ENCODE assay signal across 1 cellular context in genomic region chr14:51018521-51018920, GRCh38.
TF ChIP-seq lines count a peak whose summit lies in the region.

No MANE protein-coding gene starts in this region.

TF ChIP-seq in IMR-90, 13 proteins besides CTCF, POLR2A, EP300 and RAD21:
- TF ChIP-seq RCOR1 (IDR thresholded peaks at IDR 0.05; ENCODE audit: insufficient replicate concordance, low read length) (no peak), ELK1 (IDR thresholded peaks at IDR 0.05; ENCODE audit: borderline replicate concordance, low read depth, low read length) (no peak), RFX5 (IDR thresholded peaks at IDR 0.05; ENCODE audit: low read depth, low read length) (no peak), MAFK (IDR thresholded peaks at IDR 0.05; ENCODE audit: low read depth, low read length) (no peak), CHD1 (IDR thresholded peaks at IDR 0.05; ENCODE audit: low read depth, low read length) (no peak), MXI1 (IDR thresholded peaks at IDR 0.05; ENCODE audit: borderline replicate concordance, low read depth, low read length) (no peak), BHLHE40 (IDR thresholded peaks at IDR 0.05; ENCODE audit: low read depth, low read length) (no peak), NFE2L2 (IDR thresholded peaks at IDR 0.05; ENCODE audit: low read depth, low read length) (no peak), MAZ (IDR thresholded peaks at IDR 0.05; ENCODE audit: borderline replicate concordance, low read depth, low read length) (no peak)
- TF ChIP-seq, protein P1, sequence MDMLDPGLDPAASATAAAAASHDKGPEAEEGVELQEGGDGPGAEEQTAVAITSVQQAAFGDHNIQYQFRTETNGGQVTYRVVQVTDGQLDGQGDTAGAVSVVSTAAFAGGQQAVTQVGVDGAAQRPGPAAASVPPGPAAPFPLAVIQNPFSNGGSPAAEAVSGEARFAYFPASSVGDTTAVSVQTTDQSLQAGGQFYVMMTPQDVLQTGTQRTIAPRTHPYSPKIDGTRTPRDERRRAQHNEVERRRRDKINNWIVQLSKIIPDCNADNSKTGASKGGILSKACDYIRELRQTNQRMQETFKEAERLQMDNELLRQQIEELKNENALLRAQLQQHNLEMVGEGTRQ (IDR thresholded peaks at IDR 0.05; ENCODE audit: low read depth, low read length): no peak
